1 cellular context compared by ENCODE assay signal in genomic region chr19:3285647-3286176, GRCh38.
TF ChIP-seq lines count a peak whose summit lies in the region.

No MANE protein-coding gene starts in this region.

TF ChIP-seq in K562, 482 proteins besides CTCF, POLR2A, EP300 and RAD21 (continued from another document and continues in another):
- TF ChIP-seq PATZ1 (CRISPR knock-in tag; IDR thresholded peaks at IDR 0.05; ENCODE audit: borderline replicate concordance) (no peak), ZNF780A (CRISPR knock-in tag; IDR thresholded peaks at IDR 0.05) (no peak), CREBBP (IDR thresholded peaks at IDR 0.05; ENCODE audit: low read depth, low read length) (no peak), ZNF695 (CRISPR knock-in tag; IDR thresholded peaks at IDR 0.05) (no peak), ZNF263 (CRISPR knock-in tag; IDR thresholded peaks at IDR 0.05; ENCODE audit: borderline replicate concordance) (no peak), ZHX1 (conservative IDR thresholded peaks at IDR 0.05; ENCODE audit: low read length) (no peak), JUN (IDR thresholded peaks at IDR 0.05; ENCODE audit: borderline replicate concordance, low read depth, low read length) (no peak), JUN (CRISPR knock-in tag; IDR thresholded peaks at IDR 0.05; ENCODE audit: borderline replicate concordance) (no peak), NCOA6 (IDR thresholded peaks at IDR 0.05) (no peak), MXI1 (IDR thresholded peaks at IDR 0.05; ENCODE audit: low read depth, low read length) (peak; percentile 87), POLR2AphosphoS2 (IDR thresholded peaks at IDR 0.05; ENCODE audit: low read length) (no peak), IFI16 (CRISPR knock-in tag; IDR thresholded peaks at IDR 0.05) (no peak), E2F8 (IDR thresholded peaks at IDR 0.05; ENCODE audit: low read depth, partially characterized antibody) (no peak), RREB1 (CRISPR knock-in tag; IDR thresholded peaks at IDR 0.05) (no peak), E2F6 (IDR thresholded peaks at IDR 0.05; ENCODE audit: borderline replicate concordance in 1 of 2, extremely low read depth in 1 of 2, insufficient read depth in 1 of 2, insufficient read length in 1 of 2, low read depth in 1 of 2, low read length in 1 of 2, poor library complexity in 1 of 2, severe bottlenecking in 1 of 2) (peak; percentile 30 to 51), HDAC2 (IDR thresholded peaks at IDR 0.05) (no peak), HMBOX1 (IDR thresholded peaks at IDR 0.05) (no peak), GATAD2A (IDR thresholded peaks at IDR 0.05) (no peak), SMAD4 (CRISPR knock-in tag; conservative IDR thresholded peaks at IDR 0.05) (no peak), VEZF1 (CRISPR knock-in tag; IDR thresholded peaks at IDR 0.05) (peak; percentile 91), KAT2B (IDR thresholded peaks at IDR 0.05; ENCODE audit: low read depth, low read length) (no peak), ZKSCAN3 (CRISPR knock-in tag; IDR thresholded peaks at IDR 0.05) (no peak), EP400 (IDR thresholded peaks at IDR 0.05) (no peak), ZNF830 (CRISPR knock-in tag; IDR thresholded peaks at IDR 0.05) (0 out of 2 replicates have a peak, but pooled peaks have one; percentile 66), FOXK2 (conservative IDR thresholded peaks at IDR 0.05 in 1 of 2, IDR thresholded peaks at IDR 0.05 in 1 of 2; ENCODE audit: low read depth in 2 of 2) (no peak), ZZZ3 (IDR thresholded peaks at IDR 0.05) (no peak), MIER1 (IDR thresholded peaks at IDR 0.05; ENCODE audit: low read depth) (no peak), ZFX (CRISPR knock-in tag; IDR thresholded peaks at IDR 0.05) (peak; percentile 33; the same call in 1 of the 2 replicates), TFAP4 (CRISPR knock-in tag; IDR thresholded peaks at IDR 0.05; ENCODE audit: borderline replicate concordance) (0 out of 2 replicates have a peak, but pooled peaks have one; percentile 25), TEAD2 (tag; IDR thresholded peaks at IDR 0.05) (no peak), PTBP1 (IDR thresholded peaks at IDR 0.05; ENCODE audit: low read depth, low read length) (no peak), SNRNP70 (optimal IDR thresholded peaks at IDR 0.05; ENCODE audit: low read depth, low read length) (no peak), HCFC1 (IDR thresholded peaks at IDR 0.05; ENCODE audit: low read depth, low read length) (no peak), ZNF79 (CRISPR knock-in tag; IDR thresholded peaks at IDR 0.05; ENCODE audit: low read depth) (no peak), FOXP1 (CRISPR knock-in tag; IDR thresholded peaks at IDR 0.05) (0 out of 2 replicates have a peak, but pooled peaks have one; percentile 34), HMGN3 (IDR thresholded peaks at IDR 0.05; ENCODE audit: borderline replicate concordance, extremely low read depth, insufficient read length, low read depth, low read length) (no peak), REST (CRISPR knock-in tag; IDR thresholded peaks at IDR 0.05; ENCODE audit: low read depth) (no peak), PURB (CRISPR knock-in tag; IDR thresholded peaks at IDR 0.05; ENCODE audit: low read depth) (no peak), SMARCB1 (IDR thresholded peaks at IDR 0.05; ENCODE audit: insufficient read length, low read depth) (no peak), PHF8 (IDR thresholded peaks at IDR 0.05; ENCODE audit: borderline replicate concordance, low read length) (peak; percentile 45; the same call in 1 of the 2 replicates)
